In the genomic region with DNA sequence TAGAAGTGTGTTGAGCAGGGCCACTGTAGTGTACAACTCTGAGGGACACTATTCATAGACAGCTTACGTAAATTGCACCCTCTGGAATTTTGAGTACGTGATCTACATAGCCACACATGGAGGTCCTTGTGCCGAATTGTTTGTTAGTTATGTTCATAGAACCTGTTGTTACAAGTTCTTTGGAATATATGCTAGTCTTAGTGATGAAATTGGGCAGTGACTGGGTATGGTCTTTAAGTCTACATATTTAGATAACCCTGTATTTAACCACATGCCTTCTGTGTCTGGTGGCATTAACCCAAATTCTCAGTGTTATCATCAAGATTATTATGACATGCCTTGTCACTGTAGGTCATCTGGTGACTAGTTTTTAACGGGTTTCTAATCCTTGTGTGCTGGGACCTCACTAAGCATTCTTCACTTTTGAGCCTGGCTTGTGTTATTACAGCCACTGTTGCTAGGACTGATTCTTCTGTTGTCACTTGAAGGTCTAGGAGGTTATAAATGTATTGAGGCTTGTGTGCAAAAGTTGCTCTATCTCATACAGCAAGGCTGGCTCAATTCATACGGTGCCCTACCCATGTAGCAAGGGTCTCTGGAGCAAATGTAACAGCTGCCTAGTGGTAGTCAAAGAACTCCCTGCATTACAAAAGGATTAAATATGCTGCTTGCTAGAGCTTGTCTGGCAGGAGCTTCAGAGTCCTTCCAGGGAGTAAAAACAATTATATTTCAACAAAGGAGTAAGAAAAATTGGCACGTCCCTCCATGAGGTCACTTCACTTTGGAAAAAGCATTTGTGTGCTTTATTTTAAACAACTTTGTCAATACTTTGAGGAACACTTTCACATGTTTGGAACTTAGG, we compare ENCODE assay signal across 1 cellular context.
TF ChIP-seq lines count a peak whose summit lies in the region.

No MANE protein-coding gene starts in this region.

TF ChIP-seq in GM23338, 12 proteins besides CTCF, POLR2A, EP300 and RAD21 (continued from another document):
- TF ChIP-seq, protein P1, sequence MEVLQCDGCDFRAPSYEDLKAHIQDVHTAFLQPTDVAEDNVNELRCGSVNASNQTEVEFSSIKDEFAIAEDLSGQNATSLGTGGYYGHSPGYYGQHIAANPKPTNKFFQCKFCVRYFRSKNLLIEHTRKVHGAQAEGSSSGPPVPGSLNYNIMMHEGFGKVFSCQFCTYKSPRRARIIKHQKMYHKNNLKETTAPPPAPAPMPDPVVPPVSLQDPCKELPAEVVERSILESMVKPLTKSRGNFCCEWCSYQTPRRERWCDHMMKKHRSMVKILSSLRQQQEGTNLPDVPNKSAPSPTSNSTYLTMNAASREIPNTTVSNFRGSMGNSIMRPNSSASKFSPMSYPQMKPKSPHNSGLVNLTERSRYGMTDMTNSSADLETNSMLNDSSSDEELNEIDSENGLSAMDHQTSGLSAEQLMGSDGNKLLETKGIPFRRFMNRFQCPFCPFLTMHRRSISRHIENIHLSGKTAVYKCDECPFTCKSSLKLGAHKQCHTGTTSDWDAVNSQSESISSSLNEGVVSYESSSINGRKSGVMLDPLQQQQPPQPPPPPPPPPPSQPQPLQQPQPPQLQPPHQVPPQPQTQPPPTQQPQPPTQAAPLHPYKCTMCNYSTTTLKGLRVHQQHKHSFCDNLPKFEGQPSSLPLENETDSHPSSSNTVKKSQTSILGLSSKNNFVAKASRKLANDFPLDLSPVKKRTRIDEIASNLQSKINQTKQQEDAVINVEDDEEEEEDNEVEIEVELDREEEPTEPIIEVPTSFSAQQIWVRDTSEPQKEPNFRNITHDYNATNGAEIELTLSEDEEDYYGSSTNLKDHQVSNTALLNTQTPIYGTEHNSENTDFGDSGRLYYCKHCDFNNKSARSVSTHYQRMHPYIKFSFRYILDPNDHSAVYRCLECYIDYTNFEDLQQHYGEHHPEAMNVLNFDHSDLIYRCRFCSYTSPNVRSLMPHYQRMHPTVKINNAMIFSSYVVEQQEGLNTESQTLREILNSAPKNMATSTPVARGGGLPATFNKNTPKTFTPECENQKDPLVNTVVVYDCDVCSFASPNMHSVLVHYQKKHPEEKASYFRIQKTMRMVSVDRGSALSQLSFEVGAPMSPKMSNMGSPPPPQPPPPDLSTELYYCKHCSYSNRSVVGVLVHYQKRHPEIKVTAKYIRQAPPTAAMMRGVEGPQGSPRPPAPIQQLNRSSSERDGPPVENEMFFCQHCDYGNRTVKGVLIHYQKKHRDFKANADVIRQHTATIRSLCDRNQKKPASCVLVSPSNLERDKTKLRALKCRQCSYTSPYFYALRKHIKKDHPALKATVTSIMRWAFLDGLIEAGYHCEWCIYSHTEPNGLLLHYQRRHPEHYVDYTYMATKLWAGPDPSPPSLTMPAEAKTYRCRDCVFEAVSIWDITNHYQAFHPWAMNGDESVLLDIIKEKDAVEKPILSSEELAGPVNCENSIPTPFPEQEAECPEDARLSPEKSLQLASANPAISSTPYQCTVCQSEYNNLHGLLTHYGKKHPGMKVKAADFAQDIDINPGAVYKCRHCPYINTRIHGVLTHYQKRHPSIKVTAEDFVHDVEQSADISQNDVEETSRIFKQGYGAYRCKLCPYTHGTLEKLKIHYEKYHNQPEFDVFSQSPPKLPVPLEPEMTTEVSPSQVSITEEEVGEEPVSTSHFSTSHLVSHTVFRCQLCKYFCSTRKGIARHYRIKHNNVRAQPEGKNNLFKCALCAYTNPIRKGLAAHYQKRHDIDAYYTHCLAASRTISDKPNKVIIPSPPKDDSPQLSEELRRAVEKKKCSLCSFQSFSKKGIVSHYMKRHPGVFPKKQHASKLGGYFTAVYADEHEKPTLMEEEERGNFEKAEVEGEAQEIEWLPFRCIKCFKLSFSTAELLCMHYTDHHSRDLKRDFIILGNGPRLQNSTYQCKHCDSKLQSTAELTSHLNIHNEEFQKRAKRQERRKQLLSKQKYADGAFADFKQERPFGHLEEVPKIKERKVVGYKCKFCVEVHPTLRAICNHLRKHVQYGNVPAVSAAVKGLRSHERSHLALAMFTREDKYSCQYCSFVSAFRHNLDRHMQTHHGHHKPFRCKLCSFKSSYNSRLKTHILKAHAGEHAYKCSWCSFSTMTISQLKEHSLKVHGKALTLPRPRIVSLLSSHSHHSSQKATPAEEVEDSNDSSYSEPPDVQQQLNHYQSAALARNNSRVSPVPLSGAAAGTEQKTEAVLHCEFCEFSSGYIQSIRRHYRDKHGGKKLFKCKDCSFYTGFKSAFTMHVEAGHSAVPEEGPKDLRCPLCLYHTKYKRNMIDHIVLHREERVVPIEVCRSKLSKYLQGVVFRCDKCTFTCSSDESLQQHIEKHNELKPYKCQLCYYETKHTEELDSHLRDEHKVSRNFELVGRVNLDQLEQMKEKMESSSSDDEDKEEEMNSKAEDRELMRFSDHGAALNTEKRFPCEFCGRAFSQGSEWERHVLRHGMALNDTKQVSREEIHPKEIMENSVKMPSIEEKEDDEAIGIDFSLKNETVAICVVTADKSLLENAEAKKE (CRISPR knock-in tag; IDR thresholded peaks at IDR 0.05) = no peak
- TF ChIP-seq, protein P2, sequence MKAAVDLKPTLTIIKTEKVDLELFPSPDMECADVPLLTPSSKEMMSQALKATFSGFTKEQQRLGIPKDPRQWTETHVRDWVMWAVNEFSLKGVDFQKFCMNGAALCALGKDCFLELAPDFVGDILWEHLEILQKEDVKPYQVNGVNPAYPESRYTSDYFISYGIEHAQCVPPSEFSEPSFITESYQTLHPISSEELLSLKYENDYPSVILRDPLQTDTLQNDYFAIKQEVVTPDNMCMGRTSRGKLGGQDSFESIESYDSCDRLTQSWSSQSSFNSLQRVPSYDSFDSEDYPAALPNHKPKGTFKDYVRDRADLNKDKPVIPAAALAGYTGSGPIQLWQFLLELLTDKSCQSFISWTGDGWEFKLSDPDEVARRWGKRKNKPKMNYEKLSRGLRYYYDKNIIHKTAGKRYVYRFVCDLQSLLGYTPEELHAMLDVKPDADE (IDR thresholded peaks at IDR 0.05) = no peak
- TF ChIP-seq JUNB (IDR thresholded peaks at IDR 0.05; ENCODE audit: unreplicated experiment) (no peak), POLR2AphosphoS5 (IDR thresholded peaks at IDR 0.05; ENCODE audit: low read depth) (no peak), STAT1 (IDR thresholded peaks at IDR 0.05; ENCODE audit: unreplicated experiment) (no peak), ZNF331 (CRISPR knock-in tag; IDR thresholded peaks at IDR 0.05; ENCODE audit: low read depth) (no peak), EZH2 (IDR thresholded peaks at IDR 0.05; ENCODE audit: low read depth, unreplicated experiment) (no peak), EZH2phosphoT487 (IDR thresholded peaks at IDR 0.05; ENCODE audit: unreplicated experiment) (no peak)
TF ChIP-seq in GM23338: peak in this region for 0.
